Comparison of ENCODE assay signal across 8 cellular contexts in genomic region chr16:57091200-57091989, GRCh38. TPM values are rescaled to one million over a fixed set of nuclear protein-coding genes. Genes with fewer than 3 reads are reported as not detected.
A peak's percentile ranks its signal among the peaks of the same experiment; 100 is the strongest.
DNase-seq lines count a peak whose midpoint lies in the region; ATAC-seq, FAIRE-seq and TF ChIP-seq lines count a peak whose summit lies in the region.

No MANE protein-coding gene starts in this region.

- DNase-seq in H54 (ENCODE audit: insufficient read length, low spot score) (peak; percentile 89), Peyer's patch (peak in 2 of 3 donors; percentile 62), KG1 (lab: John Stamatoyannopoulos, UW) (no peak), NCI-H1092 (lab: John Stamatoyannopoulos, UW) (no peak), NK-92 (lab: John Stamatoyannopoulos, UW; ENCODE audit: unreplicated experiment) (no peak)

- FAIRE-seq in H54 (lab: Jason Lieb, UNC), result peak; percentile 15

- no peak for TF ChIP-seq CTCF in Peyer's patch (IDR thresholded peaks at IDR 0.05)

- TF ChIP-seq POLR2A in H54 (IDR thresholded peaks at IDR 0.05; ENCODE audit: low read depth, low read length) (no peak), Peyer's patch (IDR thresholded peaks at IDR 0.05) (no peak)

- H3K27ac ChIP-seq in Peyer's patch (peak overlapping the region; percentile 54 to 92 (median 78)), muscle layer of duodenum (ENCODE audit: low read length) (no peak overlapping the region)

- ATAC-seq in HG03457 (IDR thresholded peaks at IDR 0.05; ENCODE audit: unreplicated experiment), result no peak

- no peaks in the 10 kb centered on the region for H3K27me3 ChIP-seq in Peyer's patch
- no peaks in the 10 kb centered on the region for H3K27me3 ChIP-seq in endocrine pancreas (ENCODE audit: control insufficient read depth, insufficient read depth, low read length)
- no peaks in the 10 kb centered on the region for H3K27me3 ChIP-seq in muscle layer of duodenum (ENCODE audit: low read depth, low read length)

- H3K4me3 ChIP-seq in Peyer's patch (peak overlapping the region; percentile 68 to 94 (median 79)), endocrine pancreas (ENCODE audit: control insufficient read depth, insufficient read depth, low read length) (peak overlapping the region; percentile 6), muscle layer of duodenum (ENCODE audit: low read depth in 1 of 2, low read length in 2 of 2) (peak overlapping the region; percentile 60 to 61)

- H3K4me1 ChIP-seq in Peyer's patch, result peaks cover 0 to 25% (median 12%) of the 10 kb centered on the region in 4 donors
- H3K4me1 ChIP-seq in endocrine pancreas (ENCODE audit: control insufficient read depth, insufficient read depth, low read length), result no peaks in the 10 kb centered on the region
- H3K4me1 ChIP-seq in muscle layer of duodenum (ENCODE audit: control insufficient read depth in 1 of 2, insufficient read depth in 2 of 2, low read length in 2 of 2), result peaks cover 20 to 26% of the 10 kb centered on the region in 2 donors

- peak overlapping the region; percentile 65 for H3K9ac ChIP-seq in endocrine pancreas (ENCODE audit: control insufficient read depth, insufficient read depth, low read length)

- no peaks in the 10 kb centered on the region for H3K9me3 ChIP-seq in Peyer's patch
- H3K9me3 ChIP-seq in endocrine pancreas (ENCODE audit: control insufficient read depth, low read length), result no peaks in the 10 kb centered on the region
- H3K9me3 ChIP-seq in muscle layer of duodenum (ENCODE audit: control insufficient read depth in 1 of 2, low read length in 2 of 2), result no peaks in the 10 kb centered on the region

- H3K36me3 ChIP-seq in Peyer's patch, result no peaks in the 10 kb centered on the region
- no peaks in the 10 kb centered on the region for H3K36me3 ChIP-seq in endocrine pancreas (ENCODE audit: control insufficient read depth, insufficient read depth, low read length)
- H3K36me3 ChIP-seq in muscle layer of duodenum (ENCODE audit: control insufficient read depth in 1 of 2, insufficient read depth in 2 of 2, low read length in 2 of 2), result no peaks in the 10 kb centered on the region

RNA-seq across cellular contexts. Expression of gene CPNE2, which starts 1.0 kb away (rescaled TPM):
- 10 to 100 TPM; 26.4 to 73.9 (median 64.8) TPM for total RNA-seq in Peyer's patch

Comparison
In these comparisons a context has a peak if more than half of its experiments do, and no peak if none do; other contexts are left out.
1. DNase-seq: peak in H54 (single experiment) and Peyer's patch (2 of 3); none in KG1 (single experiment), NCI-H1092 (single experiment) and NK-92 (single experiment).
2. H3K4me3 ChIP-seq: peak in every context shown above with its lines; median percentile 79 in Peyer's patch; 60 in muscle layer of duodenum; 6 in endocrine pancreas.